In genomic region chr17:17849147-17849820, GRCh38 we compare ENCODE assay signal across 8 cellular contexts. TPM values are rescaled to one million over a fixed set of nuclear protein-coding genes. Genes with fewer than 3 reads are reported as not detected.
A peak's percentile ranks its signal among the peaks of the same experiment; 100 is the strongest.
DNase-seq lines count a peak whose midpoint lies in the region; ATAC-seq lines count a peak whose summit lies in the region.

No MANE protein-coding gene starts in this region.

- H3K4me3 Mint-ChIP-seq in activated naive CD4-positive, alpha-beta T cell treated with anti-CD3 and anti-CD28 coated beads for 36 hours, result peak overlapping the region; percentile 56

- CTCF ChIA-PET in activated naive CD4-positive, alpha-beta T cell treated with anti-CD3 and anti-CD28 coated beads for 36 hours (lab: Charles Lee), result interaction anchor here (0.9 to 2.0 kb wide), 11 partner anchors 8 to 48 kb away, joined by 3 to 13 read pairs (median 4); partner anchors contain the start of gene SREBF1

- intact Hi-C loops in activated naive CD4-positive, alpha-beta T cell treated with anti-CD3 and anti-CD28 coated beads for 36 hours (cut with micrococcal nuclease), result loop anchor here (1.0 kb wide), 2 partner anchors 11 to 25 kb away; no protein-coding TSS in a partner anchor

- H3K36me3 Mint-ChIP-seq in activated naive CD4-positive, alpha-beta T cell treated with anti-CD3 and anti-CD28 coated beads for 36 hours (ENCODE audit: low read depth), result no peaks in the 10 kb centered on the region

- H3K9me3 Mint-ChIP-seq in activated naive CD4-positive, alpha-beta T cell treated with anti-CD3 and anti-CD28 coated beads for 36 hours, result no peaks in the 10 kb centered on the region

- H3K27ac Mint-ChIP-seq in activated naive CD4-positive, alpha-beta T cell treated with anti-CD3 and anti-CD28 coated beads for 36 hours, result peak overlapping the region; percentile 95

- peak; percentile 68 for DNase-seq in A172 (ENCODE audit: low spot score)
- peak; percentile 33 for DNase-seq in SHP77 treated with DMSO at 0.1 percent for 48 hours (lab: John Stamatoyannopoulos, UW)
- DNase-seq in activated naive CD4-positive, alpha-beta T cell treated with anti-CD3 and anti-CD28 coated beads for 36 hours, result peak; percentile 96
- DNase-seq in hippocampal formation (lab: John Stamatoyannopoulos, UW), result peak; percentile 20 to 45
- peak; percentile 77 for DNase-seq in stimulated activated CD4-positive, alpha-beta T cell treated with anti-CD3 and anti-CD28 coated beads, Interleukin-4, amount 100 ng/mL, for 1 hour

- no peaks in the 10 kb centered on the region for H3K27me3 Mint-ChIP-seq in activated naive CD4-positive, alpha-beta T cell treated with anti-CD3 and anti-CD28 coated beads for 36 hours (ENCODE audit: low read depth)

- peak; percentile 66 for ATAC-seq in GM21529 (IDR thresholded peaks at IDR 0.05; ENCODE audit: unreplicated experiment)
- no peak for ATAC-seq in HG02981 (IDR thresholded peaks at IDR 0.05; ENCODE audit: unreplicated experiment)
- ATAC-seq in HG03342 (IDR thresholded peaks at IDR 0.05; ENCODE audit: unreplicated experiment), result no peak

- H3K4me1 Mint-ChIP-seq in activated naive CD4-positive, alpha-beta T cell treated with anti-CD3 and anti-CD28 coated beads for 36 hours (ENCODE audit: low read depth), result peaks cover 73% of the 10 kb centered on the region

RNA-seq across cellular contexts. Expression of gene SREBF1, which starts 12.5 kb away (rescaled TPM):
- 92.5 and 132 TPM in 2 replicates for total RNA-seq in A172 (2014; rRNA removed; shearing (Covaris generic))
- total RNA-seq in activated naive CD4-positive, alpha-beta T cell treated with anti-CD3 and anti-CD28 coated beads for 36 hours, result 10 to 100 TPM; 79.3 to 84.9 TPM

Comparison
In these comparisons a context has a peak if more than half of its experiments do, and no peak if none do; other contexts are left out.
1. DNase-seq: peak in every context shown above with its lines; median percentile 96 in activated naive CD4-positive, alpha-beta T cell treated with anti-CD3 and anti-CD28 coated beads for 36 hours; 77 in stimulated activated CD4-positive, alpha-beta T cell treated with anti-CD3 and anti-CD28 coated beads, Interleukin-4, amount 100 ng/mL, for 1 hour; 68 in A172; 33 in SHP77 treated with DMSO at 0.1 percent for 48 hours; 32 in hippocampal formation.